ENCODE assay signal across 15 cellular contexts in the genomic region with DNA sequence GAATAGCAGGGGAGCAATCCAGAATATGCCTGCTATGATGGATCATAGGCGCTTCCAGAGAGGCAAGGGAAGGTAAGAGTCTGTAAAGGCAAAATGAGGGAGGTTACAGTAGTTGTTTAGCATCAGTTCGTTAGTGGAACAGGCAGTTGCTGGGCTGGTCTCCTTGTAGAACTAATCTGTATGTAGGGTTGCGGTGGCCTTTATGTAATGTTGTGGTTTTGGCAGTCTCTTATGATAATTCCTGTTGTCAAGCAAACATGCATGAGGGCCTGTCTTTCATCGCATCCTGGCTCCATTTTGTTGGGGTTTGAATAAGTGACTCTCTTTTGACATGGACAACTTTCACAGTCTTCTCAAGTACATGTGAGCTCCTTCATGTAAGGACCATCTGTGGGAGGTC.
"Had no signal": no experiment of that assay in that cellular context is flagged by ENCODE, and none has a peak within 500 bp of the region (broad histone marks: within the 10 kb centered on the region; RNA-seq: fewer than 3 reads in every experiment).

No MANE protein-coding gene starts in this region.

- H3K27me3 ChIP-seq: brain microvascular endothelial cell, dorsolateral prefrontal cortex, hepatocyte had no signal

- H3K4me3 ChIP-seq: dorsolateral prefrontal cortex, hepatocyte had no signal

- ATAC-seq: left cardiac atrium; stimulated activated naive B cell treated with anti-CD40 and anti-IgM and Interleukin-4, amounts not matched to agents 10 μg/mL and 1 μg/mL and 100 μg/mL, for 72 hours had no signal

- H3K27ac ChIP-seq: brain microvascular endothelial cell, dorsolateral prefrontal cortex, hepatocyte had no signal

- H3K79me2 ChIP-seq: hepatocyte had no signal

- DNase-seq: activated B cell treated with CpG ODN at 0.5 μM for 24 hours; activated CD4-positive, alpha-beta memory T cell treated with anti-CD3 and anti-CD28 coated beads, Interleukin-2, amount 10 ng/mL, durations not matched to agents 7 days and 5 days; activated CD4-positive, alpha-beta T cell treated with anti-CD3 and anti-CD28 coated beads for 48 hours; activated naive CD4-positive, alpha-beta T cell treated with Interleukin-2 at 50 U/mL for 16 hours; activated naive CD8-positive, alpha-beta T cell treated with anti-CD3 and anti-CD28 coated beads, Interleukin-2, amount 10 ng/mL, durations not matched to agents 7 days and 5 days; activated T-cell treated with anti-CD3 and anti-CD28 coated beads, Interleukin-2, amount 50 U/mL, for 24 hours; brain microvascular endothelial cell; central memory CD4-positive, alpha-beta T cell; dorsolateral prefrontal cortex; foreskin fibroblast; left cardiac atrium; occipital lobe; retina; stimulated activated naive B cell treated with anti-CD40 and anti-IgM and Interleukin-4, amounts not matched to agents 10 μg/mL and 1 μg/mL and 100 μg/mL, for 72 hours had no signal

- H3K36me3 ChIP-seq: brain microvascular endothelial cell had no signal

- H3K4me2 ChIP-seq: hepatocyte had no signal

- H2AFZ ChIP-seq: hepatocyte had no signal
